In genomic region chr10:21280037-21280436, GRCh38 we compare ENCODE assay signal across 30 cellular contexts.
"Had no signal": no experiment of that assay in that cellular context is flagged by ENCODE, and none has a peak within 500 bp of the region (broad histone marks: within the 10 kb centered on the region; RNA-seq: fewer than 3 reads in every experiment).

No MANE protein-coding gene starts in this region.

- H3K36me3 ChIP-seq: esophagus muscularis mucosa, heart right ventricle, left lung, pancreas, upper lobe of left lung had no signal

- H3K4me1 ChIP-seq: foreskin keratinocyte, left lung, pancreas, psoas muscle had no signal

- H3K27ac ChIP-seq: esophagus muscularis mucosa, foreskin keratinocyte, heart right ventricle, left lung, pancreas, psoas muscle, upper lobe of left lung had no signal

- H3K27me3 Mint-ChIP-seq: activated CD4-positive, alpha-beta T cell treated with anti-CD3 and anti-CD28 coated beads, Interleukin-2, amount 10 ng/mL, durations not matched to agents 7 days and 5 days; activated naive CD8-positive, alpha-beta T cell treated with anti-CD3 and anti-CD28 coated beads, Interleukin-2, amount 50 U/mL, for 24 hours; stimulated activated memory B cell treated with anti-CD40 and anti-IgM and Interleukin-4, amounts not matched to agents 10 μg/mL and 1 μg/mL and 100 μg/mL, for 72 hours had no signal

- H3K27ac Mint-ChIP-seq: activated CD4-positive, alpha-beta memory T cell treated with anti-CD3 and anti-CD28 coated beads, Interleukin-2, amount 10 ng/mL, durations not matched to agents 7 days and 5 days; activated naive CD4-positive, alpha-beta T cell treated with anti-CD3 and anti-CD28 coated beads, Interleukin-2, amount 50 U/mL, for 24 hours; activated naive CD8-positive, alpha-beta T cell treated with anti-CD3 and anti-CD28 coated beads, Interleukin-2, amount 50 U/mL, for 24 hours; activated T-cell treated with anti-CD3 and anti-CD28 coated beads, Interleukin-2, amount 50 U/mL, for 24 hours; naive B cell; stimulated activated memory B cell treated with anti-CD40 and anti-IgM and Interleukin-4, amounts not matched to agents 10 μg/mL and 1 μg/mL and 100 μg/mL, for 72 hours; stimulated activated naive CD8-positive, alpha-beta T cell treated with anti-CD3 and anti-CD28 coated beads, Interleukin-15, amount 100 ng/mL, for 72 hours; T-helper 1 cell treated with Interleukin-12 subunit alpha and Interleukin-12 subunit beta and Interleukin-4 antibody, amounts not matched to agents 30 μg/mL and 1 μg/mL, for 36 hours had no signal

- H3K9me3 Mint-ChIP-seq: activated CD4-positive, alpha-beta memory T cell treated with anti-CD3 and anti-CD28 coated beads, Interleukin-2, amount 10 ng/mL, durations not matched to agents 7 days and 5 days; activated CD4-positive, alpha-beta T cell treated with anti-CD3 and anti-CD28 coated beads, Interleukin-2, amount 10 ng/mL, durations not matched to agents 7 days and 5 days; activated naive CD4-positive, alpha-beta T cell treated with anti-CD3 and anti-CD28 coated beads, Interleukin-2, amount 50 U/mL, for 24 hours; activated naive CD8-positive, alpha-beta T cell treated with anti-CD3 and anti-CD28 coated beads, Interleukin-2, amount 50 U/mL, for 24 hours; activated T-cell treated with anti-CD3 and anti-CD28 coated beads, Interleukin-2, amount 50 U/mL, for 24 hours; naive B cell; stimulated activated memory B cell treated with anti-CD40 and anti-IgM and Interleukin-4, amounts not matched to agents 10 μg/mL and 1 μg/mL and 100 μg/mL, for 72 hours; stimulated activated naive CD8-positive, alpha-beta T cell treated with anti-CD3 and anti-CD28 coated beads, Interleukin-15, amount 100 ng/mL, for 72 hours; T-helper 1 cell treated with Interleukin-12 subunit alpha and Interleukin-12 subunit beta and Interleukin-4 antibody, amounts not matched to agents 30 μg/mL and 1 μg/mL, for 36 hours had no signal

- H3K4me3 ChIP-seq: esophagus muscularis mucosa, heart right ventricle, left lung, lung, pancreas, psoas muscle, smooth muscle cell, upper lobe of left lung had no signal

- H3K36me3 Mint-ChIP-seq: activated naive CD4-positive, alpha-beta T cell treated with anti-CD3 and anti-CD28 coated beads, Interleukin-2, amount 50 U/mL, for 24 hours; naive B cell; stimulated activated memory B cell treated with anti-CD40 and anti-IgM and Interleukin-4, amounts not matched to agents 10 μg/mL and 1 μg/mL and 100 μg/mL, for 72 hours had no signal

- H3K27me3 ChIP-seq: esophagus muscularis mucosa, foreskin keratinocyte, heart right ventricle, left lung, pancreas, upper lobe of left lung had no signal

- H3K9me3 ChIP-seq: esophagus muscularis mucosa, left lung, pancreas, psoas muscle, upper lobe of left lung had no signal

- FAIRE-seq: islet of Langerhans, pancreas had no signal

- H3K4me1 Mint-ChIP-seq: activated CD4-positive, alpha-beta memory T cell treated with anti-CD3 and anti-CD28 coated beads, Interleukin-2, amount 10 ng/mL, durations not matched to agents 7 days and 5 days; activated CD4-positive, alpha-beta T cell treated with anti-CD3 and anti-CD28 coated beads, Interleukin-2, amount 10 ng/mL, durations not matched to agents 7 days and 5 days; activated naive CD4-positive, alpha-beta T cell treated with anti-CD3 and anti-CD28 coated beads, Interleukin-2, amount 50 U/mL, for 24 hours; activated naive CD8-positive, alpha-beta T cell treated with anti-CD3 and anti-CD28 coated beads, Interleukin-2, amount 50 U/mL, for 24 hours; naive B cell; stimulated activated memory B cell treated with anti-CD40 and anti-IgM and Interleukin-4, amounts not matched to agents 10 μg/mL and 1 μg/mL and 100 μg/mL, for 72 hours; stimulated activated naive CD8-positive, alpha-beta T cell treated with anti-CD3 and anti-CD28 coated beads, Interleukin-15, amount 100 ng/mL, for 72 hours had no signal

- H3K4me3 Mint-ChIP-seq: activated CD4-positive, alpha-beta memory T cell treated with anti-CD3 and anti-CD28 coated beads, Interleukin-2, amount 10 ng/mL, durations not matched to agents 7 days and 5 days; activated CD4-positive, alpha-beta T cell treated with anti-CD3 and anti-CD28 coated beads, Interleukin-2, amount 10 ng/mL, durations not matched to agents 7 days and 5 days; activated naive CD4-positive, alpha-beta T cell treated with anti-CD3 and anti-CD28 coated beads, Interleukin-2, amount 50 U/mL, for 24 hours; activated naive CD8-positive, alpha-beta T cell treated with anti-CD3 and anti-CD28 coated beads, Interleukin-2, amount 50 U/mL, for 24 hours; activated T-cell treated with anti-CD3 and anti-CD28 coated beads, Interleukin-2, amount 50 U/mL, for 24 hours; naive B cell; stimulated activated memory B cell treated with anti-CD40 and anti-IgM and Interleukin-4, amounts not matched to agents 10 μg/mL and 1 μg/mL and 100 μg/mL, for 72 hours; stimulated activated naive CD8-positive, alpha-beta T cell treated with anti-CD3 and anti-CD28 coated beads, Interleukin-15, amount 100 ng/mL, for 72 hours; T-helper 1 cell treated with Interleukin-12 subunit alpha and Interleukin-12 subunit beta and Interleukin-4 antibody, amounts not matched to agents 30 μg/mL and 1 μg/mL, for 36 hours had no signal

- DNase-seq: activated CD4-positive, alpha-beta memory T cell treated with anti-CD3 and anti-CD28 coated beads, Interleukin-2, amount 10 ng/mL, durations not matched to agents 7 days and 5 days; activated CD4-positive, alpha-beta T cell treated with anti-CD3 and anti-CD28 coated beads for 1 hour; activated CD4-positive, alpha-beta T cell treated with anti-CD3 and anti-CD28 coated beads, Interleukin-2, amount 10 ng/mL, durations not matched to agents 7 days and 5 days; activated CD8-positive, alpha-beta memory T cell treated with anti-CD3 and anti-CD28 coated beads, Interleukin-2, amount 50 U/mL, for 48 hours; activated gamma-delta T cell treated with Interleukin-2 at 50 U/mL for 16 hours; activated naive CD8-positive, alpha-beta T cell treated with anti-CD3 and anti-CD28 coated beads, Interleukin-2, amount 50 U/mL, for 24 hours; activated T-cell treated with anti-CD3 and anti-CD28 coated beads, Interleukin-2, amount 50 U/mL, for 24 hours; amygdala; caudate nucleus; foreskin keratinocyte; heart right ventricle; left lung; naive B cell; nucleus accumbens; pancreas; psoas muscle; stimulated activated CD4-positive, alpha-beta T cell treated with anti-CD3 and anti-CD28 coated beads, Interleukin-1b, Interleukin-23, amount 100 ng/mL, for 48 hours; stimulated activated CD4-positive, alpha-beta T cell treated with anti-CD3 and anti-CD28 coated beads, Interleukin-4, amount 100 ng/mL, for 4 hours; stimulated activated CD8-positive, alpha-beta memory T cell treated with anti-CD3 and anti-CD28 coated beads, Interleukin-4, amount 100 ng/mL, for 48 hours; stimulated activated naive CD8-positive, alpha-beta T cell treated with anti-CD3 and anti-CD28 coated beads, Interleukin-15, amount 100 ng/mL, for 72 hours; substantia nigra; T-helper 9 cell; upper lobe of left lung had no signal

- H3K4me2 ChIP-seq: smooth muscle cell had no signal
